ENCODE assay signal across 1 cellular context in the genomic region with DNA sequence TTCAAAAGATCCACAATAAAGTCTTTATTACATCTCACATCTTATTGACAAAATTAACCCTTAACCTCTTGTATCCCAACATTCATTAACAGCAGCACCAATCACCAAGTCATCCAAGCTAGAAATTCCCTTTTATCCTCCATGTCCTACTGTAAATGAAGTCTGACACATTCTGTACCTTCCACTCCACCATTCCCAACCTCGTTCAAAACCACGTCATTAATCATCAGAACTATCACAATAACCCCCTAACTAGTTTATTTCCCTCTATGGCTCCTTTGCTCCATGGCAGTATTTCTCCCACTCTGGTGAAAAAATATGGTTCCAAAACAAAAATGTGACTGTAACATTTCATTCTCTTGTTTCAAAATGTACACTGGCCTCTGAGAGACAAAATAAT.
TF ChIP-seq lines count a peak whose summit lies in the region.

No MANE protein-coding gene starts in this region.

TF ChIP-seq in H1, 55 proteins besides CTCF, POLR2A, EP300 and RAD21 (continued from another document):
- TF ChIP-seq USF2 (IDR thresholded peaks at IDR 0.05; ENCODE audit: low read length) = no peak
- no peak for TF ChIP-seq FOSL1 (IDR thresholded peaks at IDR 0.05; ENCODE audit: insufficient read depth, low read depth, low read length)
- no peak for TF ChIP-seq SP1 (IDR thresholded peaks at IDR 0.05; ENCODE audit: low read depth, low read length)
